In genomic region chr4:77127837-77128621, GRCh38 we compare ENCODE assay signal across 16 cellular contexts. TPM values are rescaled to one million over a fixed set of nuclear protein-coding genes. Genes with fewer than 3 reads are reported as not detected.
DNase-seq lines count a peak whose midpoint lies in the region; ATAC-seq, FAIRE-seq and TF ChIP-seq lines count a peak whose summit lies in the region.
"Had no signal": no experiment of that assay in that cellular context is flagged by ENCODE, and none has a peak within 500 bp of the region (broad histone marks: within the 10 kb centered on the region; RNA-seq: fewer than 3 reads in every experiment).

No MANE protein-coding gene starts in this region.

- H3K27ac ChIP-seq in HEK293 (ENCODE audit: extremely low read depth, low read depth, low read length) (no peak overlapping the region), SU-DHL-6 (ENCODE audit: low read depth, low read length) (peak overlapping the region; percentile 96), small intestine (ENCODE audit: low read depth in 1 of 2, low read length in 1 of 2) (peak overlapping the region in 1 of 2 donors; percentile 17), SK-N-SH (ENCODE audit: low read depth in 2 of 2, low read length in 1 of 2) (no peak overlapping the region)

- H3K9me3 ChIP-seq in HEK293 (ENCODE audit: control insufficient read depth, insufficient read depth, low read depth, low read length) (no peaks in the 10 kb centered on the region), SU-DHL-6 (ENCODE audit: insufficient read depth, low read length) (no peaks in the 10 kb centered on the region), small intestine (ENCODE audit: control insufficient read depth, low read depth) (no peaks in the 10 kb centered on the region), SK-N-SH (no peaks in the 10 kb centered on the region)
- H3K9me3 ChIP-seq: Caco-2, right lobe of liver had no signal

- no peaks in the 10 kb centered on the region for H4K20me1 ChIP-seq in SU-DHL-6 (ENCODE audit: low read depth, low read length)
- no peaks in the 10 kb centered on the region for H4K20me1 ChIP-seq in SK-N-SH (ENCODE audit: insufficient read depth)

- CTCF ChIA-PET in HEK293 (lab: Yijun Ruan, JAX) (interaction anchor here (1.0 kb wide), 2 partner anchors 33 to 35 kb away, joined by 4 to 5 read pairs; no protein-coding TSS in a partner anchor), SK-N-SH (lab: Yijun Ruan, JAX) (interaction anchor here (0.6 to 3.2 kb wide), 2 partner anchors 32 to 1671 kb away, joined by 3 to 10 read pairs; no protein-coding TSS in a partner anchor)

- no peaks in the 10 kb centered on the region for H3K36me3 ChIP-seq in HEK293 (ENCODE audit: control insufficient read depth in 2 of 2, insufficient read depth in 1 of 2, low read length in 2 of 2)
- no peaks in the 10 kb centered on the region for H3K36me3 ChIP-seq in SU-DHL-6 (ENCODE audit: low read length)
- no peaks in the 10 kb centered on the region for H3K36me3 ChIP-seq in small intestine (ENCODE audit: control insufficient read depth in 2 of 2, insufficient read depth in 2 of 2, low read length in 2 of 2)
- H3K36me3 ChIP-seq in SK-N-SH (replicated peaks in 1 of 2; ENCODE audit: control insufficient read depth in 1 of 2, insufficient read depth in 2 of 2, low read length in 1 of 2): no peaks in the 10 kb centered on the region
- H3K36me3 ChIP-seq: right lobe of liver had no signal

- H3K79me2 ChIP-seq in SU-DHL-6 (ENCODE audit: insufficient read depth, low read length) (no peaks in the 10 kb centered on the region), SK-N-SH (ENCODE audit: insufficient read depth) (no peaks in the 10 kb centered on the region)

- 29 to 60% (median 44%) methylated on average over 11 of the region's 11 CpGs for WGBS in small intestine, 3 donors
- WGBS in SK-N-SH (ENCODE audit: low lambda C conversion rate): 46% methylated on average over 10 of the region's 11 CpGs

- H3K9ac ChIP-seq in SU-DHL-6 (ENCODE audit: low read length) (peak overlapping the region; percentile 47; the same call in 1 of the 2 replicates), SK-N-SH (no peak overlapping the region)

- H3F3A ChIP-seq in SU-DHL-6 (ENCODE audit: insufficient read depth) (peaks cover 6% of the 10 kb centered on the region; the same call in 1 of the 2 replicates), SK-N-SH (replicated peaks; ENCODE audit: insufficient read depth) (no peaks in the 10 kb centered on the region)

- POLR2A ChIA-PET in HEK293 (lab: Yijun Ruan, JAX): interaction anchor here (0.5 to 1.7 kb wide), 2 partner anchors 29 to 56 kb away, joined by 5 read pairs; partner anchors contain the start of gene CCNG2
- POLR2A ChIA-PET in SK-N-SH (lab: Yijun Ruan, JAX): no interaction called here

- FAIRE-seq in small intestine (lab: Jason Lieb, UNC): no peak

- H3K4me1 ChIP-seq in HEK293 (ENCODE audit: control insufficient read depth, insufficient read depth, low read length) (no peaks in the 10 kb centered on the region; the same call in 1 of the 2 replicates), small intestine (ENCODE audit: control insufficient read depth in 2 of 2, insufficient read depth in 1 of 2, low read depth in 1 of 2, low read length in 1 of 2) (no peaks in the 10 kb centered on the region), SK-N-SH (ENCODE audit: control insufficient read depth in 1 of 2, insufficient read depth in 2 of 2, low read depth in 1 of 2, low read length in 1 of 2) (peaks cover 0 to 2% of the 10 kb centered on the region in 2 experiments; a peak in 1 of 4 replicates)
- H3K4me1 ChIP-seq: Caco-2, right lobe of liver had no signal

- H3K4me3 ChIP-seq in HEK293 (ENCODE audit: low read depth, low read length): no peak overlapping the region
- H3K4me3 ChIP-seq in SU-DHL-6 (ENCODE audit: insufficient read depth, low read length, poor library complexity, severe bottlenecking): no peak overlapping the region
- H3K4me3 ChIP-seq in small intestine (ENCODE audit: low read depth in 1 of 2, low read length in 2 of 2): no peak overlapping the region
- H3K4me3 ChIP-seq in SK-N-SH (ENCODE audit: low read depth in 2 of 2, low read length in 1 of 2): no peak overlapping the region
- H3K4me3 ChIP-seq: right lobe of liver had no signal

- no peak for TF ChIP-seq RAD21 in SK-N-SH (IDR thresholded peaks at IDR 0.05; ENCODE audit: low read length)

- no peak for TF ChIP-seq EP300 in SK-N-SH (IDR thresholded peaks at IDR 0.05; ENCODE audit: borderline replicate concordance in 1 of 2, low read depth in 1 of 2, low read length in 1 of 2)

- H3K27me3 ChIP-seq in SU-DHL-6 (ENCODE audit: low read length) (no peaks in the 10 kb centered on the region), small intestine (ENCODE audit: control insufficient read depth in 2 of 2, insufficient read depth in 2 of 2, low read length in 2 of 2) (no peaks in the 10 kb centered on the region), SK-N-SH (ENCODE audit: insufficient read depth) (no peaks in the 10 kb centered on the region; the same call in 1 of the 2 replicates)
- H3K27me3 ChIP-seq: right lobe of liver had no signal

- H2AFZ ChIP-seq in SU-DHL-6 (ENCODE audit: low read depth, low read length, severe bottlenecking) (peak overlapping the region; percentile 77), SK-N-SH (ENCODE audit: low read depth) (no peak overlapping the region)

- H3K27ac Mint-ChIP-seq in memory B cell: peak overlapping the region; percentile 90

- H3K36me3 Mint-ChIP-seq in memory B cell: no peaks in the 10 kb centered on the region

- ATAC-seq in memory B cell (ENCODE audit: low read depth) (no peak), HG03457 (IDR thresholded peaks at IDR 0.05; ENCODE audit: unreplicated experiment) (no peak)
- ATAC-seq: activated T-cell treated with anti-CD3 and anti-CD28 coated beads, Interleukin-2, amount 50 U/mL, for 4 hours; SK-N-SH treated with all-trans-retinoic acid at 6 μM for 48 hours had no signal

- H3K4me1 Mint-ChIP-seq in memory B cell: peaks cover 34% of the 10 kb centered on the region

- H3K9me3 Mint-ChIP-seq in memory B cell: peaks cover 5% of the 10 kb centered on the region

- peak overlapping the region; percentile 42 for H3K4me3 Mint-ChIP-seq in memory B cell
- H3K4me3 Mint-ChIP-seq: activated T-cell treated with anti-CD3 and anti-CD28 coated beads, Interleukin-2, amount 50 U/mL, for 4 hours had no signal

- TF ChIP-seq CTCF in HEK293 (tag by site-specific recombination; IDR thresholded peaks at IDR 0.05) (no peak), SU-DHL-6 (IDR thresholded peaks at IDR 0.05; ENCODE audit: insufficient read depth, low read length, poor library complexity, severe bottlenecking) (no peak), SK-N-SH (IDR thresholded peaks at IDR 0.05) (no peak)

- no peaks in the 10 kb centered on the region for H3K27me3 Mint-ChIP-seq in memory B cell

- H3K9me2 ChIP-seq in SU-DHL-6 (replicated peaks; ENCODE audit: insufficient read depth, low read length) (no peaks in the 10 kb centered on the region), SK-N-SH (no peaks in the 10 kb centered on the region)

- H3K4me2 ChIP-seq in SU-DHL-6 (ENCODE audit: low read depth, low read length, poor library complexity, severe bottlenecking) (peak overlapping the region; percentile 59), SK-N-SH (no peak overlapping the region)

- DNase-seq in memory B cell (ENCODE audit: low spot score in 2 of 2): no peak
- peak; percentile 53 for DNase-seq in small intestine
- DNase-seq in NCI-H1105 (lab: John Stamatoyannopoulos, UW): no peak
- DNase-seq in dermis blood vessel endothelial cell: no peak
- no peak for DNase-seq in SK-N-SH
- DNase-seq: activated CD4-positive, alpha-beta T cell treated with anti-CD3 and anti-CD28 coated beads for 1 hour; activated T-cell treated with anti-CD3 and anti-CD28 coated beads, Interleukin-2, amount 50 U/mL, for 4 hours; Caco-2; IMR-90; NCI-H1694 treated with DMSO at 0.1 percent for 48 hours; NK-92 treated with Interleukin-12 subunit alpha and Interleukin-12 subunit beta, amount 100 ng/mL, for 24 hours; right lobe of liver had no signal

TF ChIP-seq in HEK293, 187 proteins besides CTCF, POLR2A, EP300 and RAD21:
- TF ChIP-seq ZFHX2 (tag by site-specific recombination; conservative IDR thresholded peaks at IDR 0.05): 0 out of 2 replicates have a peak, but pooled peaks have one; percentile 19
- no peak for TF ChIP-seq ZNF660 (tag by site-specific recombination; IDR thresholded peaks at IDR 0.05)
- peak; percentile 72 for TF ChIP-seq FEZF1 (tag by site-specific recombination; IDR thresholded peaks at IDR 0.05)

TF ChIP-seq in SK-N-SH, 30 proteins besides CTCF, POLR2A, EP300 and RAD21 (continues in another document):
- TF ChIP-seq MAX (IDR thresholded peaks at IDR 0.05; ENCODE audit: low read depth): no peak
- TF ChIP-seq USF1 (IDR thresholded peaks at IDR 0.05; ENCODE audit: borderline replicate concordance, low read depth): no peak
- TF ChIP-seq POLR2AphosphoS5 (IDR thresholded peaks at IDR 0.05; ENCODE audit: low read depth, low read length): no peak
- TF ChIP-seq SMC3 (IDR thresholded peaks at IDR 0.05; ENCODE audit: low read depth, low read length): no peak
- no peak for TF ChIP-seq RXRA (IDR thresholded peaks at IDR 0.05; ENCODE audit: borderline replicate concordance, low read depth)
- no peak for TF ChIP-seq TAF1 (IDR thresholded peaks at IDR 0.05; ENCODE audit: borderline replicate concordance, low read depth, low read length)
- no peak for TF ChIP-seq MEF2A (IDR thresholded peaks at IDR 0.05; ENCODE audit: borderline replicate concordance, low read depth)
- no peak for TF ChIP-seq TCF12 (IDR thresholded peaks at IDR 0.05)
- TF ChIP-seq FOXJ3 (CRISPR knock-in tag; IDR thresholded peaks at IDR 0.05): no peak
- no peak for TF ChIP-seq EZH2phosphoT487 (IDR thresholded peaks at IDR 0.05; ENCODE audit: borderline replicate concordance, low read depth)

RNA-seq across cellular contexts. Expression of gene CCNG2, which starts 29.0 kb away (rescaled TPM):
- polyA plus RNA-seq in small intestine (10 to 100 TPM in 2 of 3 donors, 1 to 10 TPM in 1; 9.2 to 13.8 (median 10.3) TPM), SK-N-SH (2012; rRNA removed) (8.7 and 8.9 TPM in 2 replicates)
- 30.6 and 39.7 TPM in 2 replicates for total RNA-seq in dermis blood vessel endothelial cell
- polyA plus RNA-seq in SK-N-SH (2012; cell fraction: cytosol; rRNA removed): 15.7 and 20.4 TPM in 2 replicates
- 9.2 and 10.0 TPM in 2 replicates for polyA plus RNA-seq in SK-N-SH (2012; cell fraction: nucleus; rRNA removed)

RNA-seq across cellular contexts. Expression of gene CCNI, which starts 52.2 kb away (rescaled TPM):
- polyA plus RNA-seq in small intestine: 100 to 1,000 TPM in 2 of 3 donors, 10 to 100 TPM in 1; 78.9 to 136 (median 125) TPM
- 94.8 and 164 TPM in 2 replicates for total RNA-seq in dermis blood vessel endothelial cell
- 56.8 and 61.8 TPM in 2 replicates for polyA plus RNA-seq in SK-N-SH (2012; rRNA removed)
- polyA plus RNA-seq in SK-N-SH (2012; cell fraction: cytosol; rRNA removed): 79.8 and 82.4 TPM in 2 replicates
- 15.0 and 31.1 TPM in 2 replicates for polyA plus RNA-seq in SK-N-SH (2012; cell fraction: nucleus; rRNA removed)
